In genomic region chr2:73746015-73746876, GRCh38 we compare ENCODE assay signal across 30 cellular contexts. TPM values are rescaled to one million over a fixed set of nuclear protein-coding genes. Genes with fewer than 3 reads are reported as not detected.
A peak's percentile ranks its signal among the peaks of the same experiment; 100 is the strongest.
DNase-seq lines count a peak whose midpoint lies in the region; ATAC-seq, FAIRE-seq and TF ChIP-seq lines count a peak whose summit lies in the region.
"Had no signal": no experiment of that assay in that cellular context is flagged by ENCODE, and none has a peak within 500 bp of the region (broad histone marks: within the 10 kb centered on the region; RNA-seq: fewer than 3 reads in every experiment).

No MANE protein-coding gene starts in this region.

- TF ChIP-seq POLR2A in heart left ventricle (IDR thresholded peaks at IDR 0.05) = no peak

- no peak overlapping the region for H3K4me3 ChIP-seq in heart left ventricle
- H3K4me3 ChIP-seq: pancreas, Peyer's patch had no signal

- no peak for FAIRE-seq in HTR-8/SVneo (lab: Jason Lieb, UNC)
- FAIRE-seq: A204.1, keratinocyte, pancreas had no signal

- H3K9me3 ChIP-seq in heart left ventricle = no peaks in the 10 kb centered on the region
- H3K9me3 ChIP-seq: pancreas, Peyer's patch had no signal

- H3K4me1 ChIP-seq in heart left ventricle = peaks cover 0 to 6% (median 0%) of the 10 kb centered on the region in 12 donors
- H3K4me1 ChIP-seq: pancreas, Peyer's patch had no signal

- 81 to 87% (median 84%) methylated on average over 11 of the region's 11 CpGs for WGBS in heart left ventricle, 4 donors

- H3K27ac ChIP-seq in heart left ventricle = peak overlapping the region in 1 of 12 donors; percentile 11
- H3K27ac ChIP-seq: pancreas, Peyer's patch had no signal

- H3K27me3 ChIP-seq in heart left ventricle = no peaks in the 10 kb centered on the region
- H3K27me3 ChIP-seq: pancreas, Peyer's patch had no signal

- TF ChIP-seq CTCF in heart left ventricle (IDR thresholded peaks at IDR 0.05) = no peak

- peaks cover 0 to 78% (median 55%) of the 10 kb centered on the region in 9 donors for H3K36me3 ChIP-seq in heart left ventricle

- ATAC-seq in heart left ventricle (peak in 3 of 4 donors; percentile 27 to 67 (median 60)), Right ventricle myocardium inferior (no peak), GM18858 (IDR thresholded peaks at IDR 0.05; ENCODE audit: unreplicated experiment) (no peak)
- ATAC-seq: activated T-helper 17 cell treated with anti-CD3 and anti-CD28 coated beads, Interleukin-2, amount 50 U/mL, for 72 hours; pancreas; stimulated activated naive CD8-positive, alpha-beta T cell treated with anti-CD3 and anti-CD28 coated beads, Interleukin-15, amount 100 ng/mL, for 72 hours had no signal

- intact Hi-C loops in heart left ventricle (cut with DNase I) (no loop called here), Right ventricle myocardium inferior (cut with DNase I) (no loop called here)

- no peak for DNase-seq in heart left ventricle
- no peak for DNase-seq in Right ventricle myocardium inferior (ENCODE audit: missing footprints)
- peak; percentile 43 to 57 for DNase-seq in cerebellar nuclear complex (lab: John Stamatoyannopoulos, UW)
- DNase-seq in iPS-NIHi7 (ENCODE audit: extremely low spot score) = peak; percentile 32
- DNase-seq in putamen (ENCODE audit: low spot score) = peak; percentile 22
- no peak for DNase-seq in superior temporal gyrus (ENCODE audit: extremely low spot score)
- no peak for DNase-seq in HTR-8/SVneo (ENCODE audit: insufficient read length, low spot score)
- DNase-seq: activated CD4-positive, alpha-beta T cell treated with anti-CD3 and anti-CD28 coated beads for 4 hours; activated naive CD4-positive, alpha-beta T cell treated with anti-CD3 and anti-CD28 coated beads, Interleukin-2, amount 10 ng/mL, durations not matched to agents 7 days and 5 days; amniotic stem cell; DMS79 treated with DMSO at 0.1 percent for 48 hours; effector CD4-positive, alpha-beta T cell; Kasumi-1; NCI-H1436 treated with DMSO at 0.1 percent for 48 hours; NCI-H2107; NCI-H446; NCI-H748 treated with DMSO at 0.1 percent for 48 hours; pancreas; Peyer's patch; right cardiac atrium; SIG-M5; stimulated activated CD8-positive, alpha-beta memory T cell treated with anti-CD3 and anti-CD28 coated beads, Interleukin-4, amount 100 ng/mL, for 48 hours; stimulated activated naive CD8-positive, alpha-beta T cell treated with anti-CD3 and anti-CD28 coated beads, Interleukin-15, amount 100 ng/mL, for 72 hours had no signal

RNA-seq across cellular contexts. Expression of gene TPRKB, which starts 9.1 kb away (rescaled TPM):
- total RNA-seq in heart left ventricle (10 to 100 TPM; 16.1 to 39.8 (median 28.6) TPM), Right ventricle myocardium inferior (45.9 TPM)
- 10 to 100 TPM; 71.6 to 87.6 TPM for polyA plus RNA-seq in heart left ventricle

RNA-seq across cellular contexts. Expression of gene DUSP11, which starts 33.7 kb away (rescaled TPM):
- 10 to 100 TPM in 6 of 9 donors, 1 to 10 TPM in 3; 6.7 to 13.8 (median 11.0) TPM for total RNA-seq in heart left ventricle
- polyA plus RNA-seq in heart left ventricle = 10 to 100 TPM in 1 of 2 donors, 1 to 10 TPM in 1; 8.7 to 10.5 TPM
- total RNA-seq in Right ventricle myocardium inferior = 10.6 TPM

RNA-seq across cellular contexts. Expression of gene C2orf78, which starts 37.7 kb away (rescaled TPM):
- total RNA-seq in heart left ventricle = not detected
- polyA plus RNA-seq in heart left ventricle = not detected
- total RNA-seq in Right ventricle myocardium inferior = not detected
- total RNA-seq: epithelial cell of proximal tubule, lower leg skin, mononuclear cell, pancreas, Peyer's patch, right cardiac atrium had no signal
- polyA plus RNA-seq: keratinocyte, pancreas, right cardiac atrium had no signal

Comparison
In these comparisons a context has a peak if more than half of its experiments do, and no peak if none do; other contexts are left out.
1. ATAC-seq: peak in heart left ventricle (3 of 4); none in Right ventricle myocardium inferior (single experiment) and GM18858 (single experiment).
2. DNase-seq: peak in cerebellar nuclear complex (2 of 2), iPS-NIHi7 (single experiment) and putamen (single experiment); none in heart left ventricle (0 of 5), Right ventricle myocardium inferior (single experiment), superior temporal gyrus (single experiment) and HTR-8/SVneo (single experiment).